Comparison of ENCODE assay signal across 15 cellular contexts in the genomic region with DNA sequence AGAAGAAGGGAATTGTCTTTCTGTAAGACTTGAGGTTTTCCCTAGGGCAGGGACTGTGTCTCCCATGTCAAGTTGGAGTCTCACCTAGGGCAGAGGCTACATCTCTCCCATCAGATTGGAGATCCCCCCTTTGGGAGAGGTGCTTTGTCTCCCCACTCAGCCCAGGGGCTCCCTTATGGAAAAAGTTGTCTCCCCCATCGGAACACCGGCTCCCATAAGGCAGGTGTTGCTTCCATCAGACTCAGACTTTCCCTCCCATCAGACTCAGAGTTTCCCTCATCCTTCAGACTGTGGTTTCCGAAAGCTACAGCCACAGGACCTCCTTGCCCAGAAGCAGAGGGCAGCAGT. TPM values are rescaled to one million over a fixed set of nuclear protein-coding genes. Genes with fewer than 3 reads are reported as not detected.
"Had no signal": no experiment of that assay in that cellular context is flagged by ENCODE, and none has a peak within 500 bp of the region (broad histone marks: within the 10 kb centered on the region; RNA-seq: fewer than 3 reads in every experiment).

No MANE protein-coding gene starts in this region.

- H3K4me3 Mint-ChIP-seq: activated naive CD4-positive, alpha-beta T cell treated with anti-CD3 and anti-CD28 coated beads, Interleukin-2, amount 50 U/mL, for 24 hours had no signal

- H3K36me3 ChIP-seq: uterus had no signal

- H3K27me3 ChIP-seq: body of pancreas, right atrium auricular region, tibial nerve, uterus had no signal

- H3K4me3 ChIP-seq: body of pancreas, mucosa of descending colon, right atrium auricular region, skin epidermis, tibial nerve, uterus had no signal

- H3K9me3 Mint-ChIP-seq: activated CD4-positive, alpha-beta T cell treated with anti-CD3 and anti-CD28 coated beads, Interleukin-2, amount 10 ng/mL, durations not matched to agents 7 days and 5 days; activated naive CD4-positive, alpha-beta T cell treated with anti-CD3 and anti-CD28 coated beads, Interleukin-2, amount 50 U/mL, for 24 hours; naive thymus-derived CD4-positive, alpha-beta T cell had no signal

- H3K4me1 ChIP-seq: uterus had no signal

- H3K9me3 ChIP-seq: body of pancreas, mucosa of descending colon, right atrium auricular region, tibial nerve, uterus had no signal

- H3K27ac ChIP-seq: body of pancreas, right atrium auricular region, skin epidermis, tibial nerve, uterus, VCaP had no signal

- H3K27me3 Mint-ChIP-seq: activated CD4-positive, alpha-beta T cell treated with anti-CD3 and anti-CD28 coated beads, Interleukin-2, amount 10 ng/mL, durations not matched to agents 7 days and 5 days; activated naive CD4-positive, alpha-beta T cell treated with anti-CD3 and anti-CD28 coated beads, Interleukin-2, amount 50 U/mL, for 24 hours; progenitor cell of endocrine pancreas had no signal

- H3K27ac Mint-ChIP-seq: progenitor cell of endocrine pancreas had no signal

- DNase-seq: cortex of kidney, foreskin melanocyte had no signal

RNA-seq across cellular contexts. Expression of a gene that starts 5.8 kb away (rescaled TPM):
- total RNA-seq: activated CD8-positive, alpha-beta memory T cell treated with anti-CD3 and anti-CD28 coated beads for 36 hours had no signal

RNA-seq across cellular contexts. Expression of a gene that starts 48.5 kb away (rescaled TPM):
- total RNA-seq: activated CD4-positive, alpha-beta T cell treated with anti-CD3 and anti-CD28 coated beads, Interleukin-2, amount 10 ng/mL, durations not matched to agents 7 days and 5 days; activated CD8-positive, alpha-beta memory T cell treated with anti-CD3 and anti-CD28 coated beads for 36 hours; lung microvascular endothelial cell; mucosa of descending colon; naive thymus-derived CD4-positive, alpha-beta T cell; progenitor cell of endocrine pancreas; right atrium auricular region had no signal
